In the genomic region with DNA sequence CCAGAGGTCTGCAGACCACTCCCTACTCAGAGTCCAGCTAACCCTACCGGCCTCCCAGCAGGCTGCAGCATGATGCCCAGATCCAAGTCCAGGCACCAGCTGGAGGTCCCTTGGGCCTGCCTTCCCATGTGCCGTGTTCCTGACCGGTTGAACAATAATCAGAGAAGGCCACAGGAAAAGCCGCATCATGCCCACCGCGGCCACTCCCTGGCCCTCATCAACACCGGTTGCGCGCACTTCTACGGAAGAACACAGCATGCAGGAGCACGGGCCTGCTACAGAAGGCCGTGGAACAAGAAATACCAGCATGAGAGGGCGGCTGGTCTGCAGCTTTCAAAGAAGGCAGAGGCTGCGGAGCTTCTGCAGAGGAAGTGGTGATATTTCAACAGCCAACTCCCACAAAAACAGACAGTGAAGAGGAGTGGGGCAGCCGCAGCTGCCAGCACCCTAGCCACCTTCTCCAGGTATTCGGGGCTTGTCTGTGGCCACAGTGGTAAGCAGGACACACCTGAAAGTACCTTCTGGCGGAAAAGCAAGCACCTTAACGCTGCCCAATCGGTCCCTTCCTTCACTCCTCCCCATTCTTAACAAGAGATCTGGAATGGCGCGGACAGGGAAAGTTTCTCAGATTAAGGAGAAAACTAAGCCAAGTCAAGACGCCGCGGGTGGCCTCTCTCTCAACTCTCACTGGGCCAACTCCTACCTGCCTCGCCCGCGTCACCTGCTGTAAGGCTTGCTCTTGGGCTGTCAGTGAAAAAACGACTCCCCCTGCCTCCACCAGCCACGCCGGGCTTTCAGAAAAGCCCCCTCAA, we compare ENCODE assay signal across 8 cellular contexts. TPM values are rescaled to one million over a fixed set of nuclear protein-coding genes. Genes with fewer than 3 reads are reported as not detected.
DNase-seq lines count a peak whose midpoint lies in the region; ATAC-seq and TF ChIP-seq lines count a peak whose summit lies in the region.

No MANE protein-coding gene starts in this region.

- H3K36me3 Mint-ChIP-seq in glutamatergic neuron (ENCODE audit: unreplicated experiment): peaks cover 12% of the 10 kb centered on the region

- H3K9ac ChIP-seq in OCI-LY1 (ENCODE audit: low read length): no peak overlapping the region
- H3K9ac ChIP-seq in skeletal muscle satellite cell (ENCODE audit: low read depth, low read length): peak overlapping the region; percentile 18

- peaks cover 28% of the 10 kb centered on the region for H3K9me3 Mint-ChIP-seq in glutamatergic neuron (ENCODE audit: unreplicated experiment)

- H4K20me1 ChIP-seq in OCI-LY1 (ENCODE audit: insufficient read depth, low read length): no peaks in the 10 kb centered on the region

- H3K27me3 Mint-ChIP-seq in glutamatergic neuron (ENCODE audit: unreplicated experiment): peaks cover 23% of the 10 kb centered on the region

- H3K4me3 Mint-ChIP-seq in glutamatergic neuron (ENCODE audit: unreplicated experiment): peak overlapping the region; percentile 94

- peak overlapping the region; percentile 92 for H3K27ac Mint-ChIP-seq in glutamatergic neuron (ENCODE audit: unreplicated experiment)

- H3K4me1 Mint-ChIP-seq in glutamatergic neuron (ENCODE audit: low read depth, unreplicated experiment): peaks cover 38% of the 10 kb centered on the region

- H3K4me1 ChIP-seq in OCI-LY1 (ENCODE audit: insufficient read depth, low read length, severe bottlenecking) (no peaks in the 10 kb centered on the region), skeletal muscle satellite cell (ENCODE audit: control insufficient read depth, insufficient read depth, low read length) (peaks cover 8% of the 10 kb centered on the region)

- no peak overlapping the region for H2AFZ ChIP-seq in OCI-LY1 (ENCODE audit: low read length)

- H3K36me3 ChIP-seq in OCI-LY1 (ENCODE audit: insufficient read depth, low read length) (no peaks in the 10 kb centered on the region), skeletal muscle satellite cell (ENCODE audit: insufficient read depth, low read length) (no peaks in the 10 kb centered on the region)

- peak; percentile 36 for DNase-seq in NCI-H510A treated with DMSO at 0.1 percent for 48 hours (lab: John Stamatoyannopoulos, UW)
- DNase-seq in NCI-H510A (lab: John Stamatoyannopoulos, UW): no peak
- peak; percentile 86 for DNase-seq in glutamatergic neuron

- H3F3A ChIP-seq in OCI-LY1 (ENCODE audit: insufficient read depth, low read length): no peaks in the 10 kb centered on the region

- no peak overlapping the region for H3K27ac ChIP-seq in OCI-LY1 (ENCODE audit: low read depth, low read length, poor library complexity, severe bottlenecking)

- no peaks in the 10 kb centered on the region; the same call in 1 of the 2 replicates for H3K27me3 ChIP-seq in OCI-LY1 (ENCODE audit: insufficient read depth, low read length)
- H3K27me3 ChIP-seq in skeletal muscle satellite cell (ENCODE audit: control insufficient read depth, insufficient read depth, low read length): peaks cover 42% of the 10 kb centered on the region

- H3K79me2 ChIP-seq in OCI-LY1 (ENCODE audit: insufficient read depth, low read length): no peaks in the 10 kb centered on the region

- H3K9me3 ChIP-seq in OCI-LY1 (ENCODE audit: low read length): no peaks in the 10 kb centered on the region
- H3K9me3 ChIP-seq in skeletal muscle satellite cell (replicated peaks; ENCODE audit: low read length): no peaks in the 10 kb centered on the region

- TF ChIP-seq CTCF in OCI-LY1 (IDR thresholded peaks at IDR 0.05; ENCODE audit: low read length) (no peak), glutamatergic neuron (IDR thresholded peaks at IDR 0.05; ENCODE audit: partially characterized antibody, unreplicated experiment) (no peak)

- H3K4me2 ChIP-seq in OCI-LY1 (ENCODE audit: low read length) (peak overlapping the region; percentile 41; the same call in 1 of the 2 replicates), skeletal muscle satellite cell (ENCODE audit: low read length) (peak overlapping the region; percentile 78)

- H3K4me3 ChIP-seq in OCI-LY1 (ENCODE audit: low read depth, low read length, poor library complexity, severe bottlenecking) (no peak overlapping the region), skeletal muscle satellite cell (ENCODE audit: low read length) (peak overlapping the region; percentile 56)

- H3K9me2 ChIP-seq in OCI-LY1 (ENCODE audit: low read depth, low read length): no peaks in the 10 kb centered on the region

- ATAC-seq in GM18520 (IDR thresholded peaks at IDR 0.05; ENCODE audit: unreplicated experiment) (no peak), HG03045 (IDR thresholded peaks at IDR 0.05; ENCODE audit: unreplicated experiment) (no peak), GM21381 (IDR thresholded peaks at IDR 0.05; ENCODE audit: unreplicated experiment) (no peak)

RNA-seq across cellular contexts. Expression of a gene that starts 1.5 kb away (rescaled TPM):
- 72.4 TPM for total RNA-seq in glutamatergic neuron (ENCODE audit: unreplicated experiment)
- 0.76 and 0.87 TPM in 2 replicates for total RNA-seq in skeletal muscle satellite cell (2012; rRNA removed)
